Comparison of ENCODE assay signal across 8 cellular contexts in genomic region chr12:66302827-66303169, GRCh38. TPM values are rescaled to one million over a fixed set of nuclear protein-coding genes. Genes with fewer than 3 reads are reported as not detected.
DNase-seq lines count a peak whose midpoint lies in the region; ATAC-seq and TF ChIP-seq lines count a peak whose summit lies in the region.

No MANE protein-coding gene starts in this region.

- no peak overlapping the region for H3K23ac ChIP-seq in H9 (ENCODE audit: insufficient read length, low read depth, low read length)

- peak overlapping the region; percentile 66 for H3K4me2 ChIP-seq in H9 (ENCODE audit: insufficient read depth, insufficient read length, low read length)

- H2BK20ac ChIP-seq in H9 (ENCODE audit: low read depth, low read length, poor library complexity, severe bottlenecking): no peak overlapping the region

- DNase-seq in H9 (no peak), right cardiac atrium (no peak), T-helper 9 cell (no peak), NCI-H1092 treated with DMSO at 0.1 percent for 48 hours (lab: John Stamatoyannopoulos, UW) (no peak)

- H2AFZ ChIP-seq in H9 (ENCODE audit: low read length): no peak overlapping the region

- H2AK5ac ChIP-seq in H9 (ENCODE audit: insufficient read length, low read length): no peak overlapping the region

- no peak overlapping the region for H3K4ac ChIP-seq in H9 (ENCODE audit: low read depth, low read length)

- peak overlapping the region; percentile 74 for H4K5ac ChIP-seq in H9 (ENCODE audit: insufficient read length, low read depth, low read length)

- H4K8ac ChIP-seq in H9 (replicated peaks; ENCODE audit: insufficient read length, low read depth, low read length): no peak overlapping the region

- H3K56ac ChIP-seq in H9 (ENCODE audit: insufficient read length, low read depth, low read length): peak overlapping the region; percentile 19

- no peaks in the 10 kb centered on the region for H3K79me2 ChIP-seq in H9 (ENCODE audit: insufficient read depth, low read length)

- no CpG with 5 or more reads among the region's 6 CpGs for WGBS in H9 (ENCODE audit: extremely low coverage, insufficient read length, low lambda C conversion rate)
- 19% methylated on average over 6 of the region's 6 CpGs for WGBS in right cardiac atrium

- no peaks in the 10 kb centered on the region for H3K79me1 ChIP-seq in H9 (ENCODE audit: insufficient read depth, low read depth, low read length, poor library complexity, severe bottlenecking)

- TF ChIP-seq CTCF in H9 (conservative IDR thresholded peaks at IDR 0.05) (no peak), WI38 (IDR thresholded peaks at IDR 0.05; ENCODE audit: low read depth, low read length) (no peak)

- no peaks in the 10 kb centered on the region for H3K9me3 ChIP-seq in H9 (ENCODE audit: control insufficient read depth, low read depth, low read length)
- H3K9me3 ChIP-seq in right cardiac atrium (ENCODE audit: control insufficient read depth, low read length): no peaks in the 10 kb centered on the region

- peak overlapping the region; percentile 95 for H3K18ac ChIP-seq in H9 (ENCODE audit: insufficient read length, low read depth, low read length)

- H3K23me2 ChIP-seq in H9 (ENCODE audit: insufficient read length, low read depth, low read length, poor library complexity, severe bottlenecking): peaks cover 10% of the 10 kb centered on the region

- no peaks in the 10 kb centered on the region for H3K27me3 ChIP-seq in H9 (ENCODE audit: insufficient read depth, low read length)
- no peaks in the 10 kb centered on the region for H3K27me3 ChIP-seq in right cardiac atrium (ENCODE audit: control insufficient read depth, insufficient read depth)

- H3K9me3 Mint-ChIP-seq in H9: no peaks in the 10 kb centered on the region

- H3K36me3 Mint-ChIP-seq in H9 (ENCODE audit: insufficient read depth in 1 of 3, low read depth in 3 of 3): peaks cover 0 to 12% (median 9%) of the 10 kb centered on the region in 3 experiments; a peak in 5 of 7 replicates

- no peaks in the 10 kb centered on the region; the same call in 1 of the 2 replicates for H3K4me1 ChIP-seq in H9 (ENCODE audit: insufficient read depth, low read length)
- H3K4me1 ChIP-seq in right cardiac atrium (ENCODE audit: control insufficient read depth, insufficient read depth, low read length): peaks cover 1% of the 10 kb centered on the region

- H3K27me3 Mint-ChIP-seq in H9 (ENCODE audit: low read depth): peaks cover 17% of the 10 kb centered on the region

- peak overlapping the region; percentile 29 for H3K27ac ChIP-seq in H9 (ENCODE audit: insufficient read length, low read depth, low read length)
- peak overlapping the region; percentile 19 for H3K27ac ChIP-seq in right cardiac atrium (ENCODE audit: low read length)
- H3K27ac ChIP-seq in skin epidermis: peak overlapping the region; percentile 51 to 91 (median 84)

- peak overlapping the region; percentile 90 for H3K4me3 ChIP-seq in WI38 (ENCODE audit: low read depth, low read length)
- H3K4me3 ChIP-seq in right cardiac atrium (ENCODE audit: low read length): peak overlapping the region; percentile 54
- peak overlapping the region; percentile 57 to 80 (median 66) for H3K4me3 ChIP-seq in skin epidermis

- no peak overlapping the region for H2BK12ac ChIP-seq in H9 (ENCODE audit: insufficient read length, low read depth, low read length)

- no peak overlapping the region for H2BK120ac ChIP-seq in H9 (ENCODE audit: low read depth, low read length, poor library complexity, severe bottlenecking)

- H3K4me3 Mint-ChIP-seq in H9: peak overlapping the region; percentile 98 to 99

- peaks cover 17 to 20% of the 10 kb centered on the region in 2 experiments for H3K4me1 Mint-ChIP-seq in H9

- H3K14ac ChIP-seq in H9 (ENCODE audit: insufficient read depth, low read length): peak overlapping the region; percentile 89

- peak overlapping the region; percentile 95 for H3K9ac ChIP-seq in H9 (ENCODE audit: extremely low read depth, insufficient read length, low read length)

- H3T11ph ChIP-seq in H9 (ENCODE audit: low read length): no peak overlapping the region

- no peak overlapping the region for H2BK5ac ChIP-seq in H9 (ENCODE audit: insufficient read length, low read length)

- no peak overlapping the region for H2BK15ac ChIP-seq in H9 (ENCODE audit: low read depth, low read length)

- H4K91ac ChIP-seq in H9 (ENCODE audit: insufficient read length, low read depth, low read length): no peak overlapping the region

- no peak for ATAC-seq in right cardiac atrium
- no peak for ATAC-seq in GM21576 (IDR thresholded peaks at IDR 0.05; ENCODE audit: unreplicated experiment)
- ATAC-seq in GM19467 (IDR thresholded peaks at IDR 0.05; ENCODE audit: unreplicated experiment): no peak

- intact Hi-C loops in right cardiac atrium (cut with DNase I): no loop called here

- no peaks in the 10 kb centered on the region for H4K20me1 ChIP-seq in H9 (ENCODE audit: control insufficient read depth, insufficient read depth, insufficient read length)

- peak overlapping the region in 2 of 3 experiments; percentile 99 to 100; a peak in 5 of 7 replicates for H3K27ac Mint-ChIP-seq in H9

RNA-seq across cellular contexts. Expression of gene HELB, which starts 0.5 kb away (rescaled TPM):
- 10.2 and 10.7 TPM in 2 replicates for total RNA-seq in H9 (2021)
- 1 to 10 TPM in 3 of 4 donors, under 1 TPM in 1; 0.74 to 1.9 (median 1.2) TPM for total RNA-seq in right cardiac atrium
- 0.48 TPM for polyA plus RNA-seq in right cardiac atrium

Comparison
In these comparisons a context has a peak if more than half of its experiments do, and no peak if none do; other contexts are left out.
1. H3K27ac ChIP-seq: peak in every context shown above with its lines; median percentile 84 in skin epidermis; 29 in H9; 19 in right cardiac atrium.